8 cellular contexts compared by ENCODE assay signal in genomic region chr13:102400619-102401125, GRCh38. TPM values are rescaled to one million over a fixed set of nuclear protein-coding genes. Genes with fewer than 3 reads are reported as not detected.
DNase-seq lines count a peak whose midpoint lies in the region; ATAC-seq and TF ChIP-seq lines count a peak whose summit lies in the region.

No MANE protein-coding gene starts in this region.

- peaks cover 0 to 3% of the 10 kb centered on the region in 2 donors for H3K4me1 ChIP-seq in breast epithelium
- H3K4me1 ChIP-seq in stomach smooth muscle (ENCODE audit: control insufficient read depth, insufficient read depth, low read length): no peaks in the 10 kb centered on the region

- CTCF ChIA-PET in AG04449 (lab: Yijun Ruan, JAX): no interaction called here

- no peak for TF ChIP-seq POLR2A in breast epithelium (IDR thresholded peaks at IDR 0.05)

- peak overlapping the region; percentile 23 for H3K4me3 ChIP-seq in AG04449 (ENCODE audit: low read depth, low read length)
- H3K4me3 ChIP-seq in breast epithelium: peak overlapping the region; percentile 52 to 71 (median 68)
- peak overlapping the region; percentile 57 for H3K4me3 ChIP-seq in kidney epithelial cell (ENCODE audit: low read depth, low read length)
- H3K4me3 ChIP-seq in stomach smooth muscle (ENCODE audit: low read length in 2 of 2): peak overlapping the region; percentile 83 to 88

- DNase-seq in AG04449 (ENCODE audit: low read depth, low spot score) (no peak), breast epithelium (ENCODE audit: low spot score in 2 of 2) (no peak), kidney epithelial cell (ENCODE audit: low read depth) (no peak), SKM-1 treated with dmso at 0.1 percent for 144 hours (lab: John Stamatoyannopoulos, UW; ENCODE audit: unreplicated experiment) (no peak), glomerular visceral epithelial cell (ENCODE audit: extremely low spot score) (no peak), dermis blood vessel endothelial cell (no peak)

- peak overlapping the region; percentile 54 to 71 for H3K9ac ChIP-seq in stomach smooth muscle (ENCODE audit: low read length in 2 of 2)

- TF ChIP-seq CTCF in AG04449 (IDR thresholded peaks at IDR 0.05; ENCODE audit: insufficient read depth, low read length, missing control alignments): no peak
- TF ChIP-seq CTCF in breast epithelium (IDR thresholded peaks at IDR 0.05): no peak
- no peak for TF ChIP-seq CTCF in kidney epithelial cell (IDR thresholded peaks at IDR 0.05; ENCODE audit: insufficient read depth, low read length, poor library complexity, severe bottlenecking)

- H3K9me3 ChIP-seq in breast epithelium (no peaks in the 10 kb centered on the region), stomach smooth muscle (ENCODE audit: control insufficient read depth in 2 of 2, low read length in 2 of 2) (no peaks in the 10 kb centered on the region)

- ATAC-seq in HG03025 (IDR thresholded peaks at IDR 0.05; ENCODE audit: low FRiP score, unreplicated experiment): peak; percentile 13

- peaks cover 0 to 23% of the 10 kb centered on the region in 2 donors for H3K27me3 ChIP-seq in breast epithelium
- peaks cover 11% of the 10 kb centered on the region for H3K27me3 ChIP-seq in kidney epithelial cell (ENCODE audit: control insufficient read depth, insufficient read depth, low read length)
- H3K27me3 ChIP-seq in stomach smooth muscle (ENCODE audit: control insufficient read depth in 1 of 2, insufficient read depth in 2 of 2, low read length in 2 of 2): peaks cover 0 to 2% of the 10 kb centered on the region in 2 donors

- intact Hi-C loops in breast epithelium (cut with DNase I; ENCODE audit: low total_unique reads): no loop called here

- POLR2A ChIA-PET in AG04449 (lab: Yijun Ruan, JAX): no interaction called here

- H3K36me3 ChIP-seq in breast epithelium: no peaks in the 10 kb centered on the region
- H3K36me3 ChIP-seq in kidney epithelial cell (ENCODE audit: control insufficient read depth, insufficient read depth, low read length): no peaks in the 10 kb centered on the region
- H3K36me3 ChIP-seq in stomach smooth muscle (ENCODE audit: control insufficient read depth in 2 of 2, insufficient read depth in 2 of 2, low read length in 2 of 2): no peaks in the 10 kb centered on the region

- H3K27ac ChIP-seq in breast epithelium: peak overlapping the region in 1 of 2 donors; percentile 1
- H3K27ac ChIP-seq in stomach smooth muscle (ENCODE audit: low read length): peak overlapping the region; percentile 43

RNA-seq across cellular contexts. Expression of gene FGF14, which starts 1.2 kb away (rescaled TPM):
- total RNA-seq in breast epithelium (under 1 TPM; under 0.01 to 0.29 (median under 0.01) TPM), kidney epithelial cell (under 0.01 TPM in 1 of 2 replicates, not detected in the other), dermis blood vessel endothelial cell (0.34 and 1.3 TPM in 2 replicates)

Comparison
In these comparisons a context has a peak if more than half of its experiments do, and no peak if none do; other contexts are left out.
1. H3K4me3 ChIP-seq: peak in every context shown above with its lines; median percentile 86 in stomach smooth muscle; 68 in breast epithelium; 57 in kidney epithelial cell; 23 in AG04449.